ENCODE assay signal across 23 cellular contexts in the genomic region with DNA sequence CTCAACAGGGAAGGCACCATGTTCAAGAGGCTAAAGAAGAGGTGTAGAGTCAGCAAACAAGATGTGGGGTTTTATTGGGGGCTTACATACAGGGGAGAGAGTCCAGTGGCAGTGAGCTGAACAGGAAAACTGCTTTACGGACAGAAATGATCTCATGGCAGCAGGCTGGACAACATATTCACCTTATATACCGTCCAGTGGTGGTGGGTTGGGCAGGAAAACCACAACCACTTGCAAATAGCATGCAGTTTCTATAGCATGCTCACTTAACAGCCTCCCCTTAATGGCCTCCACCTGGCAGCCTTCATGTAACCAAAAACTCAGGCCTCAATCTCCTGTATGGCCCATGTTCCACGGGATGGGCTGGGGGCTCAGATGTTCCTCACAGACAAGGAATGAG. TPM values are rescaled to one million over a fixed set of nuclear protein-coding genes. Genes with fewer than 3 reads are reported as not detected.
DNase-seq lines count a peak whose midpoint lies in the region; ATAC-seq, FAIRE-seq and TF ChIP-seq lines count a peak whose summit lies in the region.
"Had no signal": no experiment of that assay in that cellular context is flagged by ENCODE, and none has a peak within 500 bp of the region (broad histone marks: within the 10 kb centered on the region; RNA-seq: fewer than 3 reads in every experiment).

No MANE protein-coding gene starts in this region.

- no peaks in the 10 kb centered on the region for H3K79me2 ChIP-seq in H1 (ENCODE audit: control insufficient read depth in 1 of 2, insufficient read depth in 2 of 2, low read length in 2 of 2)

- no peak overlapping the region for H3K4me3 ChIP-seq in H1 (ENCODE audit: extremely low read depth in 1 of 4, insufficient read depth in 2 of 4, low read depth in 3 of 4, low read length in 4 of 4)
- H3K4me3 ChIP-seq: breast epithelium, dorsolateral prefrontal cortex, gastrocnemius medialis, GM23248, neural progenitor cell, smooth muscle cell had no signal

- no TSS peak for BruUV-seq in MCF 10A (replicated peaks; lab: Mats Ljungman, UMichigan)

- no peaks in the 10 kb centered on the region for H3K27me3 Mint-ChIP-seq in activated CD4-positive, alpha-beta T cell treated with anti-CD3 and anti-CD28 coated beads for 36 hours
- H3K27me3 Mint-ChIP-seq in T-helper 17 cell (no peaks in the 10 kb centered on the region), MCF 10A (ENCODE audit: insufficient read depth, unreplicated experiment) (peaks cover 12% of the 10 kb centered on the region)

- no peaks in the 10 kb centered on the region for H3K9me3 ChIP-seq in T-helper 17 cell (ENCODE audit: control insufficient read depth, low read length, poor library complexity, severe bottlenecking)
- H3K9me3 ChIP-seq in H1 (ENCODE audit: insufficient read depth in 2 of 2, low read depth in 1 of 2, low read length in 1 of 2) = no peaks in the 10 kb centered on the region
- H3K9me3 ChIP-seq: BE2C, breast epithelium, gastrocnemius medialis had no signal

- TF ChIP-seq EP300 in H1 (IDR thresholded peaks at IDR 0.05; ENCODE audit: borderline replicate concordance in 1 of 2, low read depth in 2 of 2, low read length in 2 of 2) = no peak

- H2BK120ac ChIP-seq in H1 (replicated peaks; ENCODE audit: low read depth, low read length) = no peak overlapping the region

- H3K4me1 ChIP-seq in H1 (replicated peaks in 1 of 4; ENCODE audit: control insufficient read depth in 3 of 4, insufficient read depth in 4 of 4, low read length in 3 of 4) = peaks cover 0 to 4% (median 0%) of the 10 kb centered on the region in 4 experiments; a peak in 2 of 7 replicates
- H3K4me1 ChIP-seq: BE2C, breast epithelium, gastrocnemius medialis, neural progenitor cell had no signal

- no peak overlapping the region for H3K14ac ChIP-seq in H1 (ENCODE audit: insufficient read length)

- H2BK5ac ChIP-seq in H1 (ENCODE audit: low read depth, low read length) = no peak overlapping the region

- H3K56ac ChIP-seq in H1 (replicated peaks; ENCODE audit: insufficient read length, low read depth, low read length) = no peak overlapping the region

- no peak overlapping the region for H3K27ac ChIP-seq in H1 (ENCODE audit: low read depth, low read length)
- H3K27ac ChIP-seq: breast epithelium, dorsolateral prefrontal cortex, gastrocnemius medialis, GM23248, neural progenitor cell had no signal

- H3K27me3 ChIP-seq in H1 (replicated peaks in 1 of 4; ENCODE audit: control insufficient read depth in 3 of 4, extremely low read depth in 1 of 4, insufficient read depth in 3 of 4, low read length in 3 of 4) = peaks cover 68 to 91% (median 88%) of the 10 kb centered on the region in 4 experiments
- H3K27me3 ChIP-seq: BE2C, breast epithelium had no signal

- H4K91ac ChIP-seq in H1 (replicated peaks; ENCODE audit: insufficient read length, low read length) = no peak overlapping the region

- H3K36me3 ChIP-seq in H1 (ENCODE audit: control insufficient read depth in 2 of 4, insufficient read depth in 4 of 4, low read length in 3 of 4) = peaks cover 0 to 2% (median 0%) of the 10 kb centered on the region in 4 experiments; a peak in 2 of 8 replicates
- H3K36me3 ChIP-seq: BE2C, breast epithelium, gastrocnemius medialis, neural progenitor cell had no signal

- POLR2A ChIA-PET in activated CD4-positive, alpha-beta T cell treated with anti-CD3 and anti-CD28 coated beads for 36 hours (lab: Charles Lee) = no interaction called here
- POLR2A ChIA-PET in H1 (lab: Charles Lee; ENCODE audit: partially characterized antibody) = no interaction called here
- POLR2A ChIA-PET in MCF 10A (lab: Yijun Ruan, JAX) = no interaction called here

- FAIRE-seq in GM12892 (lab: Jason Lieb, UNC) (peak; percentile 50), H1 (lab: Jason Lieb, UNC) (no peak)

- H3K23ac ChIP-seq in H1 (ENCODE audit: insufficient read length) = no peak overlapping the region

- no peaks in the 10 kb centered on the region for H3K9me3 Mint-ChIP-seq in activated CD4-positive, alpha-beta T cell treated with anti-CD3 and anti-CD28 coated beads for 36 hours (ENCODE audit: low read depth)
- no peaks in the 10 kb centered on the region for H3K9me3 Mint-ChIP-seq in MCF 10A (ENCODE audit: unreplicated experiment)
- H3K9me3 Mint-ChIP-seq: neural progenitor cell had no signal

- no peak for ATAC-seq in activated CD4-positive, alpha-beta T cell treated with anti-CD3 and anti-CD28 coated beads for 36 hours
- ATAC-seq in T-helper 17 cell = no peak
- no peak for ATAC-seq in HG03039 (IDR thresholded peaks at IDR 0.05; ENCODE audit: unreplicated experiment)
- ATAC-seq in HG02759 (IDR thresholded peaks at IDR 0.05; ENCODE audit: unreplicated experiment) = no peak
- ATAC-seq: gastrocnemius medialis had no signal

- TF ChIP-seq POLR2A in GM12892 (IDR thresholded peaks at IDR 0.05; ENCODE audit: low read depth, low read length) (no peak), H1 (IDR thresholded peaks at IDR 0.05; ENCODE audit: control extremely low read depth in 1 of 2, low read depth in 2 of 2, low read length in 2 of 2) (no peak)

- no peak for TF ChIP-seq CTCF in H1 (IDR thresholded peaks at IDR 0.05; ENCODE audit: control extremely low read depth in 1 of 3, insufficient read depth in 1 of 3, low read depth in 1 of 3, low read length in 3 of 3)
- TF ChIP-seq CTCF in MCF 10A (IDR thresholded peaks at IDR 0.05; ENCODE audit: unreplicated experiment) = no peak

- no peak for TF ChIP-seq RAD21 in H1 (IDR thresholded peaks at IDR 0.05 in 1 of 2, conservative IDR thresholded peaks at IDR 0.05 in 1 of 2; ENCODE audit: low read depth in 2 of 2, low read length in 2 of 2)

- intact Hi-C loops in activated CD4-positive, alpha-beta T cell treated with anti-CD3 and anti-CD28 coated beads for 36 hours (cut with DNase I, micrococcal nuclease) = loop anchor here in 1 of 2 experiments (5.0 to 10.0 kb wide), 3 partner anchors 338 to 600 kb away; partner anchors contain the start of gene ATP6V1G1
- intact Hi-C loops in MCF 10A (cut with micrococcal nuclease) = no loop called here

- no peak overlapping the region for H2BK12ac ChIP-seq in H1 (ENCODE audit: low read depth, low read length)

- CTCF ChIA-PET in activated CD4-positive, alpha-beta T cell treated with anti-CD3 and anti-CD28 coated beads for 36 hours (lab: Charles Lee) = interaction anchor here (0.7 to 1.5 kb wide), 5 partner anchors 11 to 89 kb away, joined by 3 to 5 read pairs (median 4); no protein-coding TSS in a partner anchor
- CTCF ChIA-PET in H1 (lab: Charles Lee; ENCODE audit: partially characterized antibody) = interaction anchor here (0.8 to 4.5 kb wide), 10 partner anchors 11 to 668 kb away, joined by 3 to 35 read pairs (median 4); no protein-coding TSS in a partner anchor
- CTCF ChIA-PET in MCF 10A (lab: Yijun Ruan, JAX) = interaction anchor here (0.7 to 2.8 kb wide), 3 partner anchors 11 to 206 kb away, joined by 3 to 11 read pairs (median 3); no protein-coding TSS in a partner anchor

- H3K18ac ChIP-seq in H1 (ENCODE audit: extremely low read depth, low read length) = no peak overlapping the region

- H2AK5ac ChIP-seq in H1 (ENCODE audit: low read depth, low read length) = no peak overlapping the region

- H3K4me3 Mint-ChIP-seq in activated CD4-positive, alpha-beta T cell treated with anti-CD3 and anti-CD28 coated beads for 36 hours = peak overlapping the region; percentile 54
- peak overlapping the region; percentile 79 for H3K4me3 Mint-ChIP-seq in T-helper 17 cell
- no peak overlapping the region for H3K4me3 Mint-ChIP-seq in MCF 10A (ENCODE audit: unreplicated experiment)
- H3K4me3 Mint-ChIP-seq: neural progenitor cell had no signal

- H3K4me1 Mint-ChIP-seq in activated CD4-positive, alpha-beta T cell treated with anti-CD3 and anti-CD28 coated beads for 36 hours = peaks cover 72% of the 10 kb centered on the region
- H3K4me1 Mint-ChIP-seq in T-helper 17 cell = peaks cover 55% of the 10 kb centered on the region
- H3K4me1 Mint-ChIP-seq in MCF 10A (ENCODE audit: insufficient read depth, unreplicated experiment) = no peaks in the 10 kb centered on the region
- H3K4me1 Mint-ChIP-seq: neural progenitor cell had no signal

- H2BK20ac ChIP-seq in H1 (ENCODE audit: low read length) = no peak overlapping the region

- H3K4me2 ChIP-seq in H1 (ENCODE audit: insufficient read depth in 1 of 2, low read depth in 2 of 2, low read length in 2 of 2) = no peak overlapping the region
- H3K4me2 ChIP-seq: neural progenitor cell had no signal

- H4K20me1 ChIP-seq in H1 (replicated peaks in 1 of 2; ENCODE audit: control insufficient read depth in 1 of 2, insufficient read depth in 2 of 2, low read length in 2 of 2) = peaks cover 4 to 13% of the 10 kb centered on the region in 2 experiments

- no peaks in the 10 kb centered on the region for H3K23me2 ChIP-seq in H1 (ENCODE audit: low read depth, low read length)

- no peak overlapping the region for H4K8ac ChIP-seq in H1 (ENCODE audit: extremely low read depth, insufficient read depth, low read length)

- 81% methylated on average over 3 of the region's 3 CpGs; no CpG with 5 or more reads in 1 of the 2 experiments for WGBS in H1 (ENCODE audit: extremely low coverage in 1 of 2, insufficient coverage in 1 of 2, insufficient read length in 1 of 2, insufficient replicate concordance in 2 of 2, low coverage in 1 of 2, low lambda C conversion rate in 2 of 2, missing lambda C conversion rate in 1 of 2), 2 experiments

- H4K5ac ChIP-seq in H1 (ENCODE audit: insufficient read length, low read depth, low read length) = no peak overlapping the region

- no peaks in the 10 kb centered on the region for H3K79me1 ChIP-seq in H1 (ENCODE audit: low read depth, low read length)

- H3K27ac Mint-ChIP-seq in activated CD4-positive, alpha-beta T cell treated with anti-CD3 and anti-CD28 coated beads for 36 hours = peak overlapping the region; percentile 78
- peak overlapping the region; percentile 90 for H3K27ac Mint-ChIP-seq in T-helper 17 cell
- H3K27ac Mint-ChIP-seq in MCF 10A (ENCODE audit: low read depth, unreplicated experiment) = no peak overlapping the region
- H3K27ac Mint-ChIP-seq: neural progenitor cell had no signal

- no peak overlapping the region for H3K4ac ChIP-seq in H1 (replicated peaks; ENCODE audit: insufficient read length, low read depth, low read length)

- peaks cover 69% of the 10 kb centered on the region for H3K36me3 Mint-ChIP-seq in activated CD4-positive, alpha-beta T cell treated with anti-CD3 and anti-CD28 coated beads for 36 hours (ENCODE audit: low read depth)
- H3K36me3 Mint-ChIP-seq in T-helper 17 cell (ENCODE audit: low read depth) = peaks cover 6% of the 10 kb centered on the region
- no peaks in the 10 kb centered on the region for H3K36me3 Mint-ChIP-seq in MCF 10A (ENCODE audit: insufficient read depth, unreplicated experiment)
- H3K36me3 Mint-ChIP-seq: neural progenitor cell had no signal

- H2BK15ac ChIP-seq in H1 (ENCODE audit: low read length) = no peak overlapping the region

- H3K9ac ChIP-seq in H1 (replicated peaks in 1 of 4; ENCODE audit: extremely low read depth in 1 of 4, low read depth in 3 of 4, low read length in 3 of 4) = no peak overlapping the region
- H3K9ac ChIP-seq: GM23248, neural progenitor cell had no signal

- H2AFZ ChIP-seq in H1 (ENCODE audit: low read length) = no peak overlapping the region
- H2AFZ ChIP-seq: GM23248, neural progenitor cell had no signal

- DNase-seq in activated CD4-positive, alpha-beta T cell treated with anti-CD3 and anti-CD28 coated beads for 36 hours = no peak
- no peak for DNase-seq in activated CD4-positive, alpha-beta T cell treated with anti-CD3 and anti-CD28 coated beads for 1 hour
- DNase-seq in GM12892 (ENCODE audit: insufficient read length) (no peak), T-helper 17 cell (no peak), H1 (ENCODE audit: low read depth in 1 of 2, low spot score in 2 of 2) (no peak), MCF 10A (ENCODE audit: unreplicated experiment) (no peak)
- DNase-seq: BE2C; DMS 273 treated with DMSO at 0.1 percent for 48 hours; dorsolateral prefrontal cortex; gastrocnemius medialis; GM23248; kidney glomerular epithelial cell; NCI-H1694; NCI-H446; stimulated activated CD4-positive, alpha-beta T cell treated with anti-CD3 and anti-CD28 coated beads, Interleukin-4, amount 100 ng/mL, for 4 hours had no signal

RNA-seq across cellular contexts. Expression of gene TNFSF8, which starts 5.4 kb away (rescaled TPM):
- 10 to 100 TPM; 42.3 to 48.2 TPM for total RNA-seq in activated CD4-positive, alpha-beta T cell treated with anti-CD3 and anti-CD28 coated beads for 36 hours
- not detected for polyA plus RNA-seq in GM12892 (2012; ENCODE audit: missing spikeins)
- total RNA-seq in T-helper 17 cell (10 to 100 TPM; 45.7 to 47.6 TPM), MCF 10A (2022) (not detected in 2 replicates)
- not detected in 2 replicates for total RNA-seq in H1 (2021; fragmentation: NEBNext Ultra II Directional; extraction: Animal tissue kit (Norgen Biotek cat#: 25700))
- polyA plus RNA-seq in H1 (2011; rRNA removed) = not detected in 2 replicates
- not detected for polyA plus RNA-seq in H1 (2011; cell fraction: cytosol; rRNA removed)
- polyA plus RNA-seq in H1 (2011; cell fraction: nucleus; rRNA removed) = not detected
- polyA plus RNA-seq in H1 (2012, experiment 1 of 2) = not detected in 4 replicates
- not detected for polyA plus RNA-seq in H1 (2012, experiment 2 of 2)
- polyA plus RNA-seq in H1 (2013, experiment 1 of 2) = not detected
- polyA plus RNA-seq in H1 (2013, experiment 2 of 2) = not detected
- polyA minus RNA-seq in H1 (2011; rRNA and poly(A)+ RNA removed) = not detected in 2 replicates
- not detected for polyA minus RNA-seq in H1 (2011; cell fraction: cytosol; rRNA and poly(A)+ RNA removed)
- polyA minus RNA-seq in H1 (2011; cell fraction: nucleus; rRNA and poly(A)+ RNA removed) = not detected
- total RNA-seq: A172, GM23248, M059J, pulmonary artery endothelial cell, smooth muscle cell had no signal
- polyA plus RNA-seq: GM23248, smooth muscle cell had no signal

Comparison
In these comparisons a context has a peak if more than half of its experiments do, and no peak if none do; other contexts are left out.
1. RNA of gene TNFSF8, which starts 5.4 kb away (total RNA-seq): 42.3 to 48.2 TPM in activated CD4-positive, alpha-beta T cell treated with anti-CD3 and anti-CD28 coated beads for 36 hours and 45.7 to 47.6 TPM in T-helper 17 cell; not detected in H1 and not detected in MCF 10A; every median in the first group is over 10 times any median in the second.